8 cellular contexts compared by ENCODE assay signal in genomic region chr9:114434878-114435311, GRCh38. TPM values are rescaled to one million over a fixed set of nuclear protein-coding genes. Genes with fewer than 3 reads are reported as not detected.
DNase-seq lines count a peak whose midpoint lies in the region; FAIRE-seq and TF ChIP-seq lines count a peak whose summit lies in the region.

No MANE protein-coding gene starts in this region.

- no peaks in the 10 kb centered on the region for H3K36me3 ChIP-seq in bronchial epithelial cell (ENCODE audit: control insufficient read depth, insufficient read depth, low read length)

- H3K4me3 ChIP-seq in bronchial epithelial cell (ENCODE audit: low read depth, low read length), result no peak overlapping the region

- TF ChIP-seq CTCF in C4-2B (conservative IDR thresholded peaks at IDR 0.05), result peak; percentile 74
- peak; percentile 82 for TF ChIP-seq CTCF in bronchial epithelial cell (IDR thresholded peaks at IDR 0.05; ENCODE audit: insufficient read depth, low read length, severe bottlenecking)

- peak; percentile 80 for FAIRE-seq in bronchial epithelial cell (lab: Jason Lieb, UNC)

- peak; percentile 34 for DNase-seq in GM19240 (ENCODE audit: insufficient read length, low spot score)
- DNase-seq in NCI-H524 (lab: John Stamatoyannopoulos, UW), result peak; percentile 49 to 60
- peak; percentile 52 for DNase-seq in bronchial epithelial cell (ENCODE audit: low read depth)
- DNase-seq in lung microvascular endothelial cell (ENCODE audit: low read depth in 2 of 2), result peak; percentile 52 to 60
- no peak for DNase-seq in activated gamma-delta T cell (lab: John Stamatoyannopoulos, UW)
- DNase-seq in ecto neural progenitor cell (ENCODE audit: low spot score), result no peak
- no peak for DNase-seq in activated CD4-positive, alpha-beta T cell treated with anti-CD3 and anti-CD28 coated beads for 1 hour

- peaks cover 2% of the 10 kb centered on the region for H3K27me3 ChIP-seq in bronchial epithelial cell (ENCODE audit: control insufficient read depth, insufficient read depth, low read length)

- no peak overlapping the region for H3K27ac ChIP-seq in C4-2B

RNA-seq across cellular contexts. Expression of gene AKNA, which starts 47.1 kb away (rescaled TPM):
- 2.6 and 3.7 TPM in 2 replicates for total RNA-seq in bronchial epithelial cell
- total RNA-seq in lung microvascular endothelial cell, result 0.20 and 0.87 TPM in 2 replicates

Comparison
In these comparisons a context has a peak if more than half of its experiments do, and no peak if none do; other contexts are left out.
1. DNase-seq: peak in GM19240 (single experiment), NCI-H524 (2 of 2), bronchial epithelial cell (single experiment) and lung microvascular endothelial cell (2 of 2); none in activated gamma-delta T cell (single experiment), ecto neural progenitor cell (single experiment) and activated CD4-positive, alpha-beta T cell treated with anti-CD3 and anti-CD28 coated beads for 1 hour (single experiment).